Comparison of ENCODE assay signal across 1 cellular context in the genomic region with DNA sequence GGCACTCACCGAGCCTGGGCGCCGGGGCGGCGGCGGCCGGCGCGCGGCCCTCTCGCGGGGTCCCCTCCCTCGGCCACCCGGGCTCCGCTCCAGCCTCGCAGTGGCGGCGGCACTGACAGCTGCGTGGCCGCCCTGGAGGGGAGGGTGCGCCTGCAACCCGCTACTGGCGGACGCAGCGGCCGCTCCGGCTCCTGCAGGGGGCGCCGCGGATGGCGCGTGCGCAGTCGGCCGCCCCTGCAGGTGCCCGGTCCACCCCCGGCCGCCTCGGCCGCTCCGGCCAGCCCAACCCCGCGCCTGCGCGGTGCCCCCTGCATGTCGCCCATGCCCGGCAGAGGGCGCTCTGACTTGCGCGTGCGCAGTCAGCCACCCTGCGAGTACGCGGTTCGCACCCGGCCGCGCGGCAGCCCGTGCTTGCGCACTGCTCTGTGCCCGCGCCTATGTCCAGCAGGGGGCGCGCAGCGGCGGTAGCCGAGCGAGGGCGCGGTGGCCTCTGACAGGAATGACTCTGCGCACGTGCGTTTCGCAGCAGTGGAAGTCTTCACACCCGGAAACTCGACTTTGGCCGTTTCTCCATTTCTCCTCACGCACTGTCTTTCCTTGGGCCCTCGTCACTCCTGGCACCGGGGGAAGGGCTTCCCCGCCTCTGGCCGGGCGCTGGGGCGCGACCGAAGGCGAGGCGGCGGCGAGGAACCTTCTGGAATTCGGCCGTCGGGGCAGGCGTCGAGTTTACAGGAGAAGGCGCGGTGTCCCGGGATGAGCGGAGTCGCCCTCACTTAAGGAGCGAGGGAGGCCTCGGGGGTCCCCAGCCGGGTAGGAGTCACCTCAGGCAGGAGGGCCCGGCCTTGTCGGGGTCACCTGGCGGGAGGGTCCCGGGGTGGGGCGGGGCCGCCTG.
A peak's percentile ranks its signal among the peaks of the same experiment; 100 is the strongest.
TF ChIP-seq lines count a peak whose summit lies in the region.

A gene (minus strand): TSS at position 165 of the 892 bp plus-strand sequence. CDS start 14,262 bp downstream, outside the sequence.

TF ChIP-seq in HepG2, 621 proteins besides CTCF, POLR2A, EP300 and RAD21 (continued from another document and continues in another):
- TF ChIP-seq, protein P1, sequence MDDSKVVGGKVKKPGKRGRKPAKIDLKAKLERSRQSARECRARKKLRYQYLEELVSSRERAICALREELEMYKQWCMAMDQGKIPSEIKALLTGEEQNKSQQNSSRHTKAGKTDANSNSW (CRISPR knock-in tag; IDR thresholded peaks at IDR 0.05; ENCODE audit: borderline replicate concordance): peak; percentile 96; the same call in 1 of the 2 replicates
- no peak for TF ChIP-seq ZNF17 (CRISPR knock-in tag; IDR thresholded peaks at IDR 0.05)
- peak; percentile 98 for TF ChIP-seq ARHGAP35 (CRISPR knock-in tag; IDR thresholded peaks at IDR 0.05; ENCODE audit: borderline replicate concordance)
- peak; percentile 96 for TF ChIP-seq ZNF709 (CRISPR knock-in tag; IDR thresholded peaks at IDR 0.05)
- TF ChIP-seq ARNT (IDR thresholded peaks at IDR 0.05): no peak
- TF ChIP-seq MIER2 (CRISPR knock-in tag; IDR thresholded peaks at IDR 0.05): peak; percentile 81; the same call in 1 of the 2 replicates
- no peak for TF ChIP-seq SRSF4 (IDR thresholded peaks at IDR 0.05; ENCODE audit: low read depth, low read length, poor library complexity, severe bottlenecking)
- peak; percentile 84 for TF ChIP-seq GABPB1 (CRISPR knock-in tag; IDR thresholded peaks at IDR 0.05)
- TF ChIP-seq, protein P2, sequence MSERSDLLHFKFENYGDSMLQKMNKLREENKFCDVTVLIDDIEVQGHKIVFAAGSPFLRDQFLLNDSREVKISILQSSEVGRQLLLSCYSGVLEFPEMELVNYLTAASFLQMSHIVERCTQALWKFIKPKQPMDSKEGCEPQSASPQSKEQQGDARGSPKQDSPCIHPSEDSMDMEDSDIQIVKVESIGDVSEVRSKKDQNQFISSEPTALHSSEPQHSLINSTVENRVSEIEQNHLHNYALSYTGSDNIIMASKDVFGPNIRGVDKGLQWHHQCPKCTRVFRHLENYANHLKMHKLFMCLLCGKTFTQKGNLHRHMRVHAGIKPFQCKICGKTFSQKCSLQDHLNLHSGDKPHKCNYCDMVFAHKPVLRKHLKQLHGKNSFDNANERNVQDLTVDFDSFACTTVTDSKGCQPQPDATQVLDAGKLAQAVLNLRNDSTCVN (CRISPR knock-in tag; IDR thresholded peaks at IDR 0.05; ENCODE audit: borderline replicate concordance): peak; percentile 88; the same call in 1 of the 2 replicates
- TF ChIP-seq, protein P3, sequence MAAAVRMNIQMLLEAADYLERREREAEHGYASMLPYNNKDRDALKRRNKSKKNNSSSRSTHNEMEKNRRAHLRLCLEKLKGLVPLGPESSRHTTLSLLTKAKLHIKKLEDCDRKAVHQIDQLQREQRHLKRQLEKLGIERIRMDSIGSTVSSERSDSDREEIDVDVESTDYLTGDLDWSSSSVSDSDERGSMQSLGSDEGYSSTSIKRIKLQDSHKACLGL (CRISPR knock-in tag; IDR thresholded peaks at IDR 0.05): peak; percentile 99
- TF ChIP-seq ZNF256 (CRISPR knock-in tag; conservative IDR thresholded peaks at IDR 0.05): peak; percentile 98
- TF ChIP-seq, protein P4, sequence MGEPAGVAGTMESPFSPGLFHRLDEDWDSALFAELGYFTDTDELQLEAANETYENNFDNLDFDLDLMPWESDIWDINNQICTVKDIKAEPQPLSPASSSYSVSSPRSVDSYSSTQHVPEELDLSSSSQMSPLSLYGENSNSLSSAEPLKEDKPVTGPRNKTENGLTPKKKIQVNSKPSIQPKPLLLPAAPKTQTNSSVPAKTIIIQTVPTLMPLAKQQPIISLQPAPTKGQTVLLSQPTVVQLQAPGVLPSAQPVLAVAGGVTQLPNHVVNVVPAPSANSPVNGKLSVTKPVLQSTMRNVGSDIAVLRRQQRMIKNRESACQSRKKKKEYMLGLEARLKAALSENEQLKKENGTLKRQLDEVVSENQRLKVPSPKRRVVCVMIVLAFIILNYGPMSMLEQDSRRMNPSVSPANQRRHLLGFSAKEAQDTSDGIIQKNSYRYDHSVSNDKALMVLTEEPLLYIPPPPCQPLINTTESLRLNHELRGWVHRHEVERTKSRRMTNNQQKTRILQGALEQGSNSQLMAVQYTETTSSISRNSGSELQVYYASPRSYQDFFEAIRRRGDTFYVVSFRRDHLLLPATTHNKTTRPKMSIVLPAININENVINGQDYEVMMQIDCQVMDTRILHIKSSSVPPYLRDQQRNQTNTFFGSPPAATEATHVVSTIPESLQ (CRISPR knock-in tag; conservative IDR thresholded peaks at IDR 0.05): 0 out of 2 replicates have a peak, but pooled peaks have one; percentile 79
- TF ChIP-seq, protein P5, sequence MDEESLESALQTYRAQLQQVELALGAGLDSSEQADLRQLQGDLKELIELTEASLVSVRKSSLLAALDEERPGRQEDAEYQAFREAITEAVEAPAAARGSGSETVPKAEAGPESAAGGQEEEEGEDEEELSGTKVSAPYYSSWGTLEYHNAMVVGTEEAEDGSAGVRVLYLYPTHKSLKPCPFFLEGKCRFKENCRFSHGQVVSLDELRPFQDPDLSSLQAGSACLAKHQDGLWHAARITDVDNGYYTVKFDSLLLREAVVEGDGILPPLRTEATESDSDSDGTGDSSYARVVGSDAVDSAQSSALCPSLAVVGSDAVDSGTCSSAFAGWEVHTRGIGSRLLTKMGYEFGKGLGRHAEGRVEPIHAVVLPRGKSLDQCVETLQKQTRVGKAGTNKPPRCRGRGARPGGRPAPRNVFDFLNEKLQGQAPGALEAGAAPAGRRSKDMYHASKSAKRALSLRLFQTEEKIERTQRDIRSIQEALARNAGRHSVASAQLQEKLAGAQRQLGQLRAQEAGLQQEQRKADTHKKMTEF (CRISPR knock-in tag; IDR thresholded peaks at IDR 0.05): peak; percentile 94
- peak; percentile 53 for TF ChIP-seq KDM4B (CRISPR knock-in tag; IDR thresholded peaks at IDR 0.05)
- TF ChIP-seq SUZ12 (IDR thresholded peaks at IDR 0.05; ENCODE audit: low read depth, low read length): no peak
- TF ChIP-seq, protein P6, sequence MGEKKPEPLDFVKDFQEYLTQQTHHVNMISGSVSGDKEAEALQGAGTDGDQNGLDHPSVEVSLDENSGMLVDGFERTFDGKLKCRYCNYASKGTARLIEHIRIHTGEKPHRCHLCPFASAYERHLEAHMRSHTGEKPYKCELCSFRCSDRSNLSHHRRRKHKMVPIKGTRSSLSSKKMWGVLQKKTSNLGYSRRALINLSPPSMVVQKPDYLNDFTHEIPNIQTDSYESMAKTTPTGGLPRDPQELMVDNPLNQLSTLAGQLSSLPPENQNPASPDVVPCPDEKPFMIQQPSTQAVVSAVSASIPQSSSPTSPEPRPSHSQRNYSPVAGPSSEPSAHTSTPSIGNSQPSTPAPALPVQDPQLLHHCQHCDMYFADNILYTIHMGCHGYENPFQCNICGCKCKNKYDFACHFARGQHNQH (CRISPR knock-in tag; IDR thresholded peaks at IDR 0.05): peak; percentile 96
- peak; percentile 29; the same call in 1 of the 2 replicates for TF ChIP-seq CREB1 (IDR thresholded peaks at IDR 0.05)
- no peak for TF ChIP-seq CREB1 (CRISPR knock-in tag; IDR thresholded peaks at IDR 0.05)
- TF ChIP-seq, protein P7, sequence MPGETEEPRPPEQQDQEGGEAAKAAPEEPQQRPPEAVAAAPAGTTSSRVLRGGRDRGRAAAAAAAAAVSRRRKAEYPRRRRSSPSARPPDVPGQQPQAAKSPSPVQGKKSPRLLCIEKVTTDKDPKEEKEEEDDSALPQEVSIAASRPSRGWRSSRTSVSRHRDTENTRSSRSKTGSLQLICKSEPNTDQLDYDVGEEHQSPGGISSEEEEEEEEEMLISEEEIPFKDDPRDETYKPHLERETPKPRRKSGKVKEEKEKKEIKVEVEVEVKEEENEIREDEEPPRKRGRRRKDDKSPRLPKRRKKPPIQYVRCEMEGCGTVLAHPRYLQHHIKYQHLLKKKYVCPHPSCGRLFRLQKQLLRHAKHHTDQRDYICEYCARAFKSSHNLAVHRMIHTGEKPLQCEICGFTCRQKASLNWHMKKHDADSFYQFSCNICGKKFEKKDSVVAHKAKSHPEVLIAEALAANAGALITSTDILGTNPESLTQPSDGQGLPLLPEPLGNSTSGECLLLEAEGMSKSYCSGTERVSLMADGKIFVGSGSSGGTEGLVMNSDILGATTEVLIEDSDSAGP (CRISPR knock-in tag; IDR thresholded peaks at IDR 0.05; ENCODE audit: borderline replicate concordance): peak; percentile 93
- TF ChIP-seq TGIF2 (CRISPR knock-in tag; IDR thresholded peaks at IDR 0.05): peak; percentile 97
- peak; percentile 94 for TF ChIP-seq ZNF879 (CRISPR knock-in tag; IDR thresholded peaks at IDR 0.05)
- peak; percentile 90 for TF ChIP-seq ZNF501 (CRISPR knock-in tag; IDR thresholded peaks at IDR 0.05)
- peak; percentile 93 for TF ChIP-seq SAFB2 (CRISPR knock-in tag; IDR thresholded peaks at IDR 0.05; ENCODE audit: borderline replicate concordance, low read depth)
- TF ChIP-seq FLYWCH1 (CRISPR knock-in tag; IDR thresholded peaks at IDR 0.05): peak; percentile 88
- no peak for TF ChIP-seq ATF7 (IDR thresholded peaks at IDR 0.05)
- peak; percentile 85 for TF ChIP-seq ATF7 (CRISPR knock-in tag; IDR thresholded peaks at IDR 0.05)
- TF ChIP-seq ELF1 (CRISPR knock-in tag; IDR thresholded peaks at IDR 0.05): 0 out of 2 replicates have a peak, but pooled peaks have one; percentile 46
- TF ChIP-seq MAFG (CRISPR knock-in tag; IDR thresholded peaks at IDR 0.05): no peak
- TF ChIP-seq SIN3B (IDR thresholded peaks at IDR 0.05; ENCODE audit: low read length): no peak
- TF ChIP-seq, protein P8, sequence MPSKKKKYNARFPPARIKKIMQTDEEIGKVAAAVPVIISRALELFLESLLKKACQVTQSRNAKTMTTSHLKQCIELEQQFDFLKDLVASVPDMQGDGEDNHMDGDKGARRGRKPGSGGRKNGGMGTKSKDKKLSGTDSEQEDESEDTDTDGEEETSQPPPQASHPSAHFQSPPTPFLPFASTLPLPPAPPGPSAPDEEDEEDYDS (CRISPR knock-in tag; IDR thresholded peaks at IDR 0.05): peak; percentile 68
- TF ChIP-seq MBD4 (IDR thresholded peaks at IDR 0.05; ENCODE audit: borderline replicate concordance, low read length): no peak
- TF ChIP-seq HOXA7 (CRISPR knock-in tag; IDR thresholded peaks at IDR 0.05): 0 out of 2 replicates have a peak, but pooled peaks have one; percentile 73
- peak; percentile 89 for TF ChIP-seq ZBTB42 (CRISPR knock-in tag; IDR thresholded peaks at IDR 0.05)
- peak; percentile 96 for TF ChIP-seq TOE1 (CRISPR knock-in tag; IDR thresholded peaks at IDR 0.05)
- TF ChIP-seq, protein P9, sequence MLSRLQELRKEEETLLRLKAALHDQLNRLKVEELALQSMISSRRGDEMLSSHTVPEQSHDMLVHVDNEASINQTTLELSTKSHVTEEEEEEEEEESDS (CRISPR knock-in tag; IDR thresholded peaks at IDR 0.05; ENCODE audit: borderline replicate concordance): peak; percentile 94; the same call in 1 of the 2 replicates
- peak; percentile 91 for TF ChIP-seq MTF1 (CRISPR knock-in tag; IDR thresholded peaks at IDR 0.05)
- TF ChIP-seq, protein P10, sequence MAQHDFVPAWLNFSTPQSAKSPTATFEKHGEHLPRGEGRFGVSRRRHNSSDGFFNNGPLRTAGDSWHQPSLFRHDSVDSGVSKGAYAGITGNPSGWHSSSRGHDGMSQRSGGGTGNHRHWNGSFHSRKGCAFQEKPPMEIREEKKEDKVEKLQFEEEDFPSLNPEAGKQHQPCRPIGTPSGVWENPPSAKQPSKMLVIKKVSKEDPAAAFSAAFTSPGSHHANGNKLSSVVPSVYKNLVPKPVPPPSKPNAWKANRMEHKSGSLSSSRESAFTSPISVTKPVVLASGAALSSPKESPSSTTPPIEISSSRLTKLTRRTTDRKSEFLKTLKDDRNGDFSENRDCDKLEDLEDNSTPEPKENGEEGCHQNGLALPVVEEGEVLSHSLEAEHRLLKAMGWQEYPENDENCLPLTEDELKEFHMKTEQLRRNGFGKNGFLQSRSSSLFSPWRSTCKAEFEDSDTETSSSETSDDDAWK (CRISPR knock-in tag; IDR thresholded peaks at IDR 0.05): no peak
- TF ChIP-seq, protein P11, sequence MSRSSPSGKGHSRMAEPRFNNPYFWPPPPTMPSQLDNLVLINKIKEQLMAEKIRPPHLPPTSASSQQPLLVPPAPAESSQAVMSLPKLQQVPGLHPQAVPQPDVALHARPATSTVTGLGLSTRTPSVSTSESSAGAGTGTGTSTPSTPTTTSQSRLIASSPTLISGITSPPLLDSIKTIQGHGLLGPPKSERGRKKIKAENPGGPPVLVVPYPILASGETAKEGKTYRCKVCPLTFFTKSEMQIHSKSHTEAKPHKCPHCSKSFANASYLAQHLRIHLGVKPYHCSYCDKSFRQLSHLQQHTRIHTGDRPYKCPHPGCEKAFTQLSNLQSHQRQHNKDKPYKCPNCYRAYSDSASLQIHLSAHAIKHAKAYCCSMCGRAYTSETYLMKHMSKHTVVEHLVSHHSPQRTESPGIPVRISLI (CRISPR knock-in tag; IDR thresholded peaks at IDR 0.05; ENCODE audit: borderline replicate concordance): peak; percentile 72; the same call in 1 of the 2 replicates
- TF ChIP-seq ZNF557 (CRISPR knock-in tag; IDR thresholded peaks at IDR 0.05): peak; percentile 99
- TF ChIP-seq FOXK1 (CRISPR knock-in tag; IDR thresholded peaks at IDR 0.05; ENCODE audit: borderline replicate concordance, low read depth): peak; percentile 76; the same call in 1 of the 2 replicates
- TF ChIP-seq ZNF83 (CRISPR knock-in tag; IDR thresholded peaks at IDR 0.05; ENCODE audit: borderline replicate concordance): peak; percentile 98
- TF ChIP-seq ZNF329 (CRISPR knock-in tag; IDR thresholded peaks at IDR 0.05; ENCODE audit: low read depth): peak; percentile 95
- peak; percentile 97 for TF ChIP-seq ZNF883 (CRISPR knock-in tag; IDR thresholded peaks at IDR 0.05; ENCODE audit: not compliant biosample characterization)
- TF ChIP-seq, protein P12, sequence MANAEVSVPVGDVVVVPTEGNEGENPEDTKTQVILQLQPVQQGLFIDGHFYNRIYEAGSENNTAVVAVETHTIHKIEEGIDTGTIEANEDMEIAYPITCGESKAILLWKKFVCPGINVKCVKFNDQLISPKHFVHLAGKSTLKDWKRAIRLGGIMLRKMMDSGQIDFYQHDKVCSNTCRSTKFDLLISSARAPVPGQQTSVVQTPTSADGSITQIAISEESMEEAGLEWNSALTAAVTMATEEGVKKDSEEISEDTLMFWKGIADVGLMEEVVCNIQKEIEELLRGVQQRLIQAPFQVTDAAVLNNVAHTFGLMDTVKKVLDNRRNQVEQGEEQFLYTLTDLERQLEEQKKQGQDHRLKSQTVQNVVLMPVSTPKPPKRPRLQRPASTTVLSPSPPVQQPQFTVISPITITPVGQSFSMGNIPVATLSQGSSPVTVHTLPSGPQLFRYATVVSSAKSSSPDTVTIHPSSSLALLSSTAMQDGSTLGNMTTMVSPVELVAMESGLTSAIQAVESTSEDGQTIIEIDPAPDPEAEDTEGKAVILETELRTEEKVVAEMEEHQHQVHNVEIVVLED (CRISPR knock-in tag; IDR thresholded peaks at IDR 0.05; ENCODE audit: borderline replicate concordance): peak; percentile 78; the same call in 1 of the 2 replicates
- peak; percentile 85 for TF ChIP-seq ARNTL (CRISPR knock-in tag; IDR thresholded peaks at IDR 0.05)
- no peak for TF ChIP-seq NR3C1 (CRISPR knock-in tag; IDR thresholded peaks at IDR 0.05)
